2 cellular contexts compared by ENCODE assay signal in genomic region chr16:48836641-48837040, GRCh38.
"Had no signal": no experiment of that assay in that cellular context is flagged by ENCODE, and none has a peak within 500 bp of the region (broad histone marks: within the 10 kb centered on the region; RNA-seq: fewer than 3 reads in every experiment).

No MANE protein-coding gene starts in this region.

- DNase-seq: GDM1, GF-D8 had no signal
